ENCODE assay signal across 8 cellular contexts in the genomic region with DNA sequence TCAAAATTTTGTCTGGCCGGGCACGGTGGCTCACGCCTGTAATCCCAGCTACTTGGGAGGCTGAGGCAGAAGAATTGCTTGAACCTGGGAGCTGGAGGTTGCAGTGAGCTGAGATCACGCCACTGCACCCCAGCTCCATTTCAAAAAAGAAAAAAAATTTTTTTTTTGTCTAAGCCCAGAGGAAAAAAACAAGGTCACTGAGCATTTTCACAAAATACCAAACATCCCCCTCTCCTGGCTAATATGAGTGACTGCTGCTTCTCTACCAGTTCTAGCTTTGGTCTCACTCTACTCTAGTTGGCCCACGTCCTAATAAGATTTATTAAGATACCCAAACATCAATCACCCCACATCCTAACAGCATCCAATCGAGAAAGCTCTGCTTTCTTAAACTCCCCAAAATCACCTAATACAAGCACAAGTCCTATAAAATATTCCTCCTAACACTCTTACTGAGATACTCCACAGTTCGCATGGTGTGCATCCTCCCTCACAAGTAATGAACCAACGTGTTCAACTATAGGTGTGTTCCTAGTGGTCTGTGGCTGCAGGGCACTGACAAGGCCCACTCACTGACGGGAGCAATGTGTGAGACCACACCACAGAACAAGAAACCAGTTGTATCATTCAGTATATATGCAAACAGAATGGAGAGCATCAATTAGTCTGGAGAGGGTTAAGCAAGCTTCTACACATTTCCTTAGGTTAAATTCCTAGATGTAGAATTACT.
DNase-seq lines count a peak whose midpoint lies in the region; ATAC-seq and TF ChIP-seq lines count a peak whose summit lies in the region.

No MANE protein-coding gene starts in this region.

- TF ChIP-seq EP300 in stomach (IDR thresholded peaks at IDR 0.05) = no peak

- POLR2A ChIA-PET in activated naive CD8-positive, alpha-beta T cell treated with anti-CD3 and anti-CD28 coated beads, Interleukin-2, amount 10 ng/mL, durations not matched to agents 7 days and 5 days (lab: Charles Lee) = interaction anchor here (1.1 to 1.5 kb wide), 4 partner anchors 13 to 102 kb away, joined by 3 to 6 read pairs (median 4); no protein-coding TSS in a partner anchor

- H3K9me3 Mint-ChIP-seq in CD4-positive, CD25-positive, alpha-beta regulatory T cell = no peaks in the 10 kb centered on the region
- H3K9me3 Mint-ChIP-seq in activated naive CD8-positive, alpha-beta T cell treated with anti-CD3 and anti-CD28 coated beads, Interleukin-2, amount 10 ng/mL, durations not matched to agents 7 days and 5 days = no peaks in the 10 kb centered on the region

- no peak overlapping the region for H3K4me3 ChIP-seq in CD4-positive, CD25-positive, alpha-beta regulatory T cell (ENCODE audit: low read depth, low read length)
- H3K4me3 ChIP-seq in mucosa of descending colon = no peak overlapping the region
- no peak overlapping the region for H3K4me3 ChIP-seq in stomach

- whole genome bisulfite sequencing in stomach, 5 donors = 83 to 90% (median 87%) methylated on average over 9 of the region's 9 CpGs

- H3K36me3 Mint-ChIP-seq in CD4-positive, CD25-positive, alpha-beta regulatory T cell = peaks cover 13% of the 10 kb centered on the region
- peaks cover 28% of the 10 kb centered on the region for H3K36me3 Mint-ChIP-seq in activated naive CD8-positive, alpha-beta T cell treated with anti-CD3 and anti-CD28 coated beads, Interleukin-2, amount 10 ng/mL, durations not matched to agents 7 days and 5 days

- peak in 2 of 3 donors; percentile 46 to 65 for DNase-seq in CD4-positive, CD25-positive, alpha-beta regulatory T cell
- DNase-seq in HT-29 (ENCODE audit: low spot score) (peak; percentile 47), mucosa of descending colon (no peak), stomach (no peak), NCI-H146 (lab: John Stamatoyannopoulos, UW) (no peak)
- no peak for DNase-seq in activated naive CD8-positive, alpha-beta T cell treated with anti-CD3 and anti-CD28 coated beads, Interleukin-2, amount 10 ng/mL, durations not matched to agents 7 days and 5 days

- H3K4me1 ChIP-seq in CD4-positive, CD25-positive, alpha-beta regulatory T cell (ENCODE audit: control insufficient read depth, insufficient read depth, low read length, poor library complexity, severe bottlenecking) = peaks cover 11% of the 10 kb centered on the region
- H3K4me1 ChIP-seq in mucosa of descending colon (ENCODE audit: low read depth) (no peaks in the 10 kb centered on the region), stomach (peaks cover 0 to 39% (median 13%) of the 10 kb centered on the region in 4 donors)

- no peaks in the 10 kb centered on the region for H3K27me3 ChIP-seq in CD4-positive, CD25-positive, alpha-beta regulatory T cell (ENCODE audit: control insufficient read depth, insufficient read depth, low read length)
- no peaks in the 10 kb centered on the region for H3K27me3 ChIP-seq in stomach

- intact Hi-C loops in mucosa of descending colon (cut with DNase I, micrococcal nuclease) (no loop called here), stomach (cut with DNase I; ENCODE audit: low total_unique reads) (no loop called here)

- no peak overlapping the region for H3K27ac ChIP-seq in CD4-positive, CD25-positive, alpha-beta regulatory T cell (ENCODE audit: insufficient read depth, low read length, poor library complexity, severe bottlenecking)
- H3K27ac ChIP-seq in stomach = peak overlapping the region in 2 of 5 donors; percentile 32 to 57

- TF ChIP-seq CTCF in mucosa of descending colon (IDR thresholded peaks at IDR 0.05) = no peak
- TF ChIP-seq CTCF in stomach (IDR thresholded peaks at IDR 0.05) = no peak

- H3K4me3 Mint-ChIP-seq in CD4-positive, CD25-positive, alpha-beta regulatory T cell = peak overlapping the region in 2 of 4 donors; percentile 16 to 33
- no peak overlapping the region for H3K4me3 Mint-ChIP-seq in activated naive CD8-positive, alpha-beta T cell treated with anti-CD3 and anti-CD28 coated beads, Interleukin-2, amount 10 ng/mL, durations not matched to agents 7 days and 5 days

- peaks cover 6 to 38% (median 18%) of the 10 kb centered on the region in 4 donors for H3K4me1 Mint-ChIP-seq in CD4-positive, CD25-positive, alpha-beta regulatory T cell
- H3K4me1 Mint-ChIP-seq in activated naive CD8-positive, alpha-beta T cell treated with anti-CD3 and anti-CD28 coated beads, Interleukin-2, amount 10 ng/mL, durations not matched to agents 7 days and 5 days = peaks cover 14% of the 10 kb centered on the region

- H3K27me3 Mint-ChIP-seq in CD4-positive, CD25-positive, alpha-beta regulatory T cell = no peaks in the 10 kb centered on the region
- H3K27me3 Mint-ChIP-seq in activated naive CD8-positive, alpha-beta T cell treated with anti-CD3 and anti-CD28 coated beads, Interleukin-2, amount 10 ng/mL, durations not matched to agents 7 days and 5 days = no peaks in the 10 kb centered on the region

- H3K27ac Mint-ChIP-seq in CD4-positive, CD25-positive, alpha-beta regulatory T cell = peak overlapping the region; percentile 60 to 89 (median 75)
- peak overlapping the region; percentile 40 for H3K27ac Mint-ChIP-seq in activated naive CD8-positive, alpha-beta T cell treated with anti-CD3 and anti-CD28 coated beads, Interleukin-2, amount 10 ng/mL, durations not matched to agents 7 days and 5 days

- no peak for TF ChIP-seq POLR2A in stomach (IDR thresholded peaks at IDR 0.05)

- ATAC-seq in CD4-positive, CD25-positive, alpha-beta regulatory T cell (ENCODE audit: low read depth in 2 of 2) = peak; percentile 65 to 72
- ATAC-seq in activated naive CD8-positive, alpha-beta T cell treated with anti-CD3 and anti-CD28 coated beads, Interleukin-2, amount 10 ng/mL, durations not matched to agents 7 days and 5 days (ENCODE audit: low read depth) = peak; percentile 62
- peak; percentile 42 for ATAC-seq in mucosa of descending colon
- ATAC-seq in GM19463 (IDR thresholded peaks at IDR 0.05; ENCODE audit: unreplicated experiment) = no peak
- ATAC-seq in HG03439 (IDR thresholded peaks at IDR 0.05; ENCODE audit: unreplicated experiment) = no peak

- no peaks in the 10 kb centered on the region for H3K9me3 ChIP-seq in CD4-positive, CD25-positive, alpha-beta regulatory T cell (ENCODE audit: control insufficient read depth in 2 of 2, low read length in 2 of 2)
- no peaks in the 10 kb centered on the region for H3K9me3 ChIP-seq in mucosa of descending colon
- H3K9me3 ChIP-seq in stomach = no peaks in the 10 kb centered on the region

- peaks cover 24% of the 10 kb centered on the region for H3K36me3 ChIP-seq in CD4-positive, CD25-positive, alpha-beta regulatory T cell (ENCODE audit: control insufficient read depth, insufficient read depth, low read length)
- H3K36me3 ChIP-seq in mucosa of descending colon (ENCODE audit: low read depth) = no peaks in the 10 kb centered on the region
- H3K36me3 ChIP-seq in stomach = peaks cover 39 to 97% (median 97%) of the 10 kb centered on the region in 4 donors

Comparison
In these comparisons a context has a peak if more than half of its experiments do, and no peak if none do; other contexts are left out.
1. ATAC-seq: peak in CD4-positive, CD25-positive, alpha-beta regulatory T cell (2 of 2), activated naive CD8-positive, alpha-beta T cell treated with anti-CD3 and anti-CD28 coated beads, Interleukin-2, amount 10 ng/mL, durations not matched to agents 7 days and 5 days (single experiment) and mucosa of descending colon (single experiment); none in GM19463 (single experiment) and HG03439 (single experiment).
2. DNase-seq: peak in CD4-positive, CD25-positive, alpha-beta regulatory T cell (2 of 3) and HT-29 (single experiment); none in activated naive CD8-positive, alpha-beta T cell treated with anti-CD3 and anti-CD28 coated beads, Interleukin-2, amount 10 ng/mL, durations not matched to agents 7 days and 5 days (single experiment), mucosa of descending colon (0 of 3), stomach (single experiment) and NCI-H146 (single experiment).